In genomic region chr9:21455320-21455719, GRCh38 we compare ENCODE assay signal across 9 cellular contexts. TPM values are rescaled to one million over a fixed set of nuclear protein-coding genes. Genes with fewer than 3 reads are reported as not detected.
DNase-seq lines count a peak whose midpoint lies in the region; ATAC-seq and TF ChIP-seq lines count a peak whose summit lies in the region.
"Had no signal": no experiment of that assay in that cellular context is flagged by ENCODE, and none has a peak within 500 bp of the region (broad histone marks: within the 10 kb centered on the region; RNA-seq: fewer than 3 reads in every experiment).

No MANE protein-coding gene starts in this region.

- no peaks in the 10 kb centered on the region for H3K36me3 ChIP-seq in OCI-LY7 (ENCODE audit: insufficient read depth, low read length)
- H3K36me3 ChIP-seq in neural cell (ENCODE audit: insufficient read depth, low read length) = no peaks in the 10 kb centered on the region

- ATAC-seq in GM18517 (IDR thresholded peaks at IDR 0.05; ENCODE audit: unreplicated experiment) (peak; percentile 81), HG03039 (IDR thresholded peaks at IDR 0.05; ENCODE audit: unreplicated experiment) (peak; percentile 64), HG02588 (IDR thresholded peaks at IDR 0.05; ENCODE audit: unreplicated experiment) (no peak)

- H3K9me2 ChIP-seq in OCI-LY7 (ENCODE audit: insufficient read depth, low read length) (no peaks in the 10 kb centered on the region), neural cell (ENCODE audit: insufficient read depth, low read length) (no peaks in the 10 kb centered on the region)

- intact Hi-C loops in OCI-LY7 (cut with micrococcal nuclease; ENCODE audit: unreplicated experiment) (loop anchor here (2.0 kb wide), 1 partner anchor 129 kb away; no protein-coding TSS in a partner anchor), dorsolateral prefrontal cortex (cut with DNase I) (loop anchor here (2.0 to 10.0 kb wide), 2 partner anchors 129 to 131 kb away; no protein-coding TSS in a partner anchor)

- peak; percentile 72 for TF ChIP-seq CTCF in C4-2B (conservative IDR thresholded peaks at IDR 0.05)
- TF ChIP-seq CTCF in OCI-LY7 (conservative IDR thresholded peaks at IDR 0.05; ENCODE audit: low read length) = peak; percentile 71
- peak in 55 of 56 donors; percentile 8 to 81 (median 62) for TF ChIP-seq CTCF in dorsolateral prefrontal cortex (IDR thresholded peaks at IDR 0.05 in 54 of 56, conservative IDR thresholded peaks at IDR 0.05 in 2 of 56; ENCODE audit: low read depth in 1 of 56, partially characterized antibody in 56 of 56)
- peak; percentile 19 for TF ChIP-seq CTCF in neural cell (IDR thresholded peaks at IDR 0.05; ENCODE audit: poor library complexity, severe bottlenecking)

- H3K79me2 ChIP-seq in OCI-LY7 (ENCODE audit: insufficient read depth, low read depth, low read length) (no peaks in the 10 kb centered on the region), neural cell (replicated peaks; ENCODE audit: insufficient read depth, low read length) (no peaks in the 10 kb centered on the region)

- no peak overlapping the region for H2AFZ ChIP-seq in OCI-LY7 (ENCODE audit: low read length)
- no peak overlapping the region for H2AFZ ChIP-seq in neural cell (ENCODE audit: low read depth, low read length)

- peak; percentile 25 for TF ChIP-seq RAD21 in neural cell (conservative IDR thresholded peaks at IDR 0.05)

- no peak for TF ChIP-seq EP300 in neural cell (conservative IDR thresholded peaks at IDR 0.05; ENCODE audit: poor library complexity, severe bottlenecking)

- no TSS peak for BruUV-seq in OCI-LY7 (replicated peaks; lab: Mats Ljungman, UMichigan)

- H3K27me3 ChIP-seq in dorsolateral prefrontal cortex = no peaks in the 10 kb centered on the region
- no peaks in the 10 kb centered on the region for H3K27me3 ChIP-seq in neural cell (ENCODE audit: insufficient read depth, low read depth, low read length)

- CTCF ChIA-PET in OCI-LY7 (lab: Charles Lee; ENCODE audit: unreplicated experiment) = no interaction called here

- H3K4me3 ChIP-seq in OCI-LY7 (ENCODE audit: low read depth, low read length, poor library complexity, severe bottlenecking) (no peak overlapping the region), dorsolateral prefrontal cortex (no peak overlapping the region), neural cell (ENCODE audit: low read length) (no peak overlapping the region)

- DNase-seq in OCI-LY7 (ENCODE audit: low spot score) (peak; percentile 22), dorsolateral prefrontal cortex (peak in 3 of 10 donors; percentile 5 to 42 (median 8)), T-helper 9 cell (no peak)

- H3K9me3 ChIP-seq in OCI-LY7 (ENCODE audit: low read length) = no peaks in the 10 kb centered on the region
- no peaks in the 10 kb centered on the region for H3K9me3 ChIP-seq in neural cell (ENCODE audit: low read length)

- H3K9ac ChIP-seq in neural cell (ENCODE audit: low read length) = no peak overlapping the region

- H4K20me1 ChIP-seq in OCI-LY7 (ENCODE audit: insufficient read depth, low read length) = no peaks in the 10 kb centered on the region
- no peaks in the 10 kb centered on the region for H4K20me1 ChIP-seq in neural cell (ENCODE audit: insufficient read depth)

- H3K27ac ChIP-seq in C4-2B = no peak overlapping the region
- H3K27ac ChIP-seq in OCI-LY7 (ENCODE audit: low read depth, low read length, poor library complexity, severe bottlenecking) = no peak overlapping the region
- H3K27ac ChIP-seq in dorsolateral prefrontal cortex = no peak overlapping the region
- no peak overlapping the region for H3K27ac ChIP-seq in neural cell (ENCODE audit: low read length)

- H3K4me1 ChIP-seq in OCI-LY7 (ENCODE audit: insufficient read depth, low read length, poor library complexity, severe bottlenecking) = no peaks in the 10 kb centered on the region

- POLR2A ChIA-PET in OCI-LY7 (lab: Charles Lee) = no interaction called here

- H3F3A ChIP-seq in neural cell (ENCODE audit: insufficient read depth, low read length, poor library complexity, severe bottlenecking) = no peaks in the 10 kb centered on the region

- H3K4me2 ChIP-seq in OCI-LY7 (ENCODE audit: low read length) (no peak overlapping the region), neural cell (ENCODE audit: low read length) (no peak overlapping the region)

TF ChIP-seq in neural cell, 6 proteins besides CTCF, POLR2A, EP300 and RAD21:
- TF ChIP-seq SMC3 (conservative IDR thresholded peaks at IDR 0.05; ENCODE audit: poor library complexity) = no peak
- TF ChIP-seq REST (IDR thresholded peaks at IDR 0.05; ENCODE audit: borderline replicate concordance) = no peak
- no peak for TF ChIP-seq EZH2 (IDR thresholded peaks at IDR 0.05; ENCODE audit: borderline replicate concordance, insufficient read depth, low read length, poor library complexity, severe bottlenecking)
- no peak for TF ChIP-seq MXI1 (conservative IDR thresholded peaks at IDR 0.05; ENCODE audit: poor library complexity, severe bottlenecking)
- no peak for TF ChIP-seq TAF1 (IDR thresholded peaks at IDR 0.05; ENCODE audit: low read depth)
- no peak for TF ChIP-seq POLR2AphosphoS5 (IDR thresholded peaks at IDR 0.05)

RNA-seq across cellular contexts. Expression of gene IFNA1, which starts 15.1 kb away (rescaled TPM):
- not detected in 2 replicates for total RNA-seq in OCI-LY7 (2014; rRNA removed; shearing (Covaris generic))
- total RNA-seq in OCI-LY7 (2022) (not detected in 2 replicates), dorsolateral prefrontal cortex (1 to 10 TPM in 7 of 120 experiments, under 1 TPM in 5, not detected in 108; 0.65 to 1.8 (median 1.1) TPM)
- polyA plus RNA-seq in neural cell = not detected in 2 replicates
- polyA minus RNA-seq in neural cell = not detected in 2 replicates
- total RNA-seq: urinary bladder had no signal
- polyA plus RNA-seq: urinary bladder had no signal

RNA-seq across cellular contexts. Expression of gene IFNE, which starts 26.8 kb away (rescaled TPM):
- total RNA-seq in OCI-LY7 (2014; rRNA removed; shearing (Covaris generic)) = not detected in 2 replicates
- total RNA-seq in OCI-LY7 (2022) = not detected in 2 replicates
- total RNA-seq in dorsolateral prefrontal cortex = 1 to 10 TPM in 73 of 120 experiments, under 1 TPM in 44, not detected in 3; 0.32 to 4.0 (median 1.1) TPM
- polyA plus RNA-seq in neural cell = not detected in 2 replicates
- polyA minus RNA-seq in neural cell = not detected in 2 replicates

RNA-seq across cellular contexts. Expression of gene IFNA8, which starts 46.4 kb away (rescaled TPM):
- total RNA-seq in OCI-LY7 (2014; rRNA removed; shearing (Covaris generic)) = not detected in 2 replicates
- total RNA-seq in OCI-LY7 (2022) = not detected in 2 replicates
- total RNA-seq in dorsolateral prefrontal cortex = under 1 TPM in 2 of 120 experiments, not detected in 118; 0.46 to 0.50 TPM
- not detected in 2 replicates for polyA plus RNA-seq in neural cell
- polyA minus RNA-seq in neural cell = not detected in 2 replicates
- total RNA-seq: urinary bladder had no signal
- polyA plus RNA-seq: urinary bladder had no signal

Comparison
In these comparisons a context has a peak if more than half of its experiments do, and no peak if none do; other contexts are left out.
1. CTCF ChIP-seq: peak in every context shown above with its lines; median percentile 72 in C4-2B; 71 in OCI-LY7; 62 in dorsolateral prefrontal cortex; 19 in neural cell.